In genomic region chr15:67010898-67011619, GRCh38 we compare ENCODE assay signal across 17 cellular contexts. TPM values are rescaled to one million over a fixed set of nuclear protein-coding genes. Genes with fewer than 3 reads are reported as not detected.
DNase-seq lines count a peak whose midpoint lies in the region; ATAC-seq and TF ChIP-seq lines count a peak whose summit lies in the region.
"Had no signal": no experiment of that assay in that cellular context is flagged by ENCODE, and none has a peak within 500 bp of the region (broad histone marks: within the 10 kb centered on the region; RNA-seq: fewer than 3 reads in every experiment).

No MANE protein-coding gene starts in this region.

- in situ Hi-C loops in brain microvascular endothelial cell (cut with HindIII; ENCODE audit: low pct_ligation_motif_present, low sequenced_read_pairs) = no loop called here

- H3K9ac ChIP-seq in smooth muscle cell (ENCODE audit: low read depth) = no peak overlapping the region

- H3K27ac ChIP-seq in brain microvascular endothelial cell = no peak overlapping the region
- peak overlapping the region in 2 of 3 donors; percentile 13 to 17 for H3K27ac ChIP-seq in right lobe of liver
- no peak overlapping the region for H3K27ac ChIP-seq in smooth muscle cell (ENCODE audit: low read depth)
- H3K27ac ChIP-seq: gastroesophageal sphincter, HL-60 had no signal

- TF ChIP-seq CTCF in brain microvascular endothelial cell (IDR thresholded peaks at IDR 0.05; ENCODE audit: low read depth, low read length, missing control alignments) = no peak
- no peak for TF ChIP-seq CTCF in right lobe of liver (IDR thresholded peaks at IDR 0.05)
- TF ChIP-seq CTCF in smooth muscle cell (IDR thresholded peaks at IDR 0.05; ENCODE audit: borderline replicate concordance, insufficient read depth, poor library complexity, severe bottlenecking) = no peak

- DNase-seq in activated CD8-positive, alpha-beta memory T cell treated with anti-CD3 and anti-CD28 coated beads, Interleukin-2, amount 50 U/mL, for 48 hours = peak; percentile 28
- DNase-seq in activated CD8-positive, alpha-beta memory T cell treated with anti-CD3 and anti-CD28 coated beads for 24 hours = no peak
- DNase-seq in brain microvascular endothelial cell (peak; percentile 44), right lobe of liver (no peak), smooth muscle cell (lab: John Stamatoyannopoulos, UW; ENCODE audit: unreplicated experiment) (no peak), pons (ENCODE audit: low spot score) (no peak), NOMO-1 treated with dmso at 0.1 percent for 144 hours (lab: John Stamatoyannopoulos, UW; ENCODE audit: unreplicated experiment) (no peak)
- DNase-seq: activated CD4-positive, alpha-beta T cell treated with anti-CD3 and anti-CD28 coated beads, Interleukin-2, amount 50 U/mL, for 48 hours; CD4-positive, alpha-beta T cell; central memory CD4-positive, alpha-beta T cell; midbrain; posterior cingulate gyrus; SIG-M5; substantia nigra had no signal

- WGBS in right lobe of liver (ENCODE audit: insufficient coverage, low coverage, low lambda C conversion rate, missing lambda C conversion rate) = 50% methylated on average over 7 of the region's 7 CpGs
- WGBS in smooth muscle cell (ENCODE audit: low lambda C conversion rate) = 66% methylated on average over 7 of the region's 7 CpGs

- no peak overlapping the region for H2AFZ ChIP-seq in smooth muscle cell (ENCODE audit: low read depth)

- peak; percentile 11 to 46 (median 30) for ATAC-seq in right lobe of liver
- ATAC-seq in GM21576 (IDR thresholded peaks at IDR 0.05; ENCODE audit: unreplicated experiment) = no peak
- ATAC-seq: gastroesophageal sphincter had no signal

- H3K36me3 ChIP-seq in brain microvascular endothelial cell (replicated peaks) (no peaks in the 10 kb centered on the region), right lobe of liver (no peaks in the 10 kb centered on the region), smooth muscle cell (ENCODE audit: low read depth) (no peaks in the 10 kb centered on the region)
- H3K36me3 ChIP-seq: gastroesophageal sphincter had no signal

- no peak overlapping the region for H3K4me3 ChIP-seq in brain microvascular endothelial cell (ENCODE audit: low read depth, low read length)
- no peak overlapping the region for H3K4me3 ChIP-seq in right lobe of liver
- H3K4me3 ChIP-seq in smooth muscle cell = no peak overlapping the region
- H3K4me3 ChIP-seq: gastroesophageal sphincter had no signal

- H3K4me2 ChIP-seq in smooth muscle cell = no peak overlapping the region

- H3K4me1 ChIP-seq in right lobe of liver (peaks cover 0 to 33% (median 0%) of the 10 kb centered on the region in 4 donors), smooth muscle cell (ENCODE audit: low read depth) (peaks cover 5% of the 10 kb centered on the region)
- H3K4me1 ChIP-seq: gastroesophageal sphincter had no signal

- intact Hi-C loops in right lobe of liver (cut with DNase I) = no loop called here

- no peaks in the 10 kb centered on the region for H3K27me3 ChIP-seq in brain microvascular endothelial cell (replicated peaks)
- H3K27me3 ChIP-seq in right lobe of liver = no peaks in the 10 kb centered on the region
- H3K27me3 ChIP-seq in smooth muscle cell (ENCODE audit: low read depth) = no peaks in the 10 kb centered on the region
- H3K27me3 ChIP-seq: gastroesophageal sphincter had no signal

- H3K79me2 ChIP-seq in smooth muscle cell (ENCODE audit: low read depth) = no peaks in the 10 kb centered on the region

- TF ChIP-seq POLR2A in right lobe of liver (IDR thresholded peaks at IDR 0.05) = no peak

- no peaks in the 10 kb centered on the region for H3K9me3 ChIP-seq in right lobe of liver
- no peaks in the 10 kb centered on the region for H3K9me3 ChIP-seq in smooth muscle cell (replicated peaks; ENCODE audit: low read depth)
- H3K9me3 ChIP-seq: gastroesophageal sphincter had no signal

- H3F3A ChIP-seq in smooth muscle cell (ENCODE audit: low read depth) = no peaks in the 10 kb centered on the region

- H4K20me1 ChIP-seq in smooth muscle cell (ENCODE audit: low read depth) = no peaks in the 10 kb centered on the region

RNA-seq across cellular contexts. Expression of gene SMAD3, which starts 54.3 kb away (rescaled TPM):
- total RNA-seq in right lobe of liver (10 to 100 TPM in 5 of 6 experiments, 1 to 10 TPM in 1; 9.2 to 34.0 (median 14.4) TPM), smooth muscle cell (21.9 and 25.9 TPM in 2 replicates)
- polyA plus RNA-seq in smooth muscle cell = 20.2 and 27.7 TPM in 2 replicates

Comparison
In these comparisons a context has a peak if more than half of its experiments do, and no peak if none do; other contexts are left out.
1. DNase-seq: peak in activated CD8-positive, alpha-beta memory T cell treated with anti-CD3 and anti-CD28 coated beads, Interleukin-2, amount 50 U/mL, for 48 hours (single experiment) and brain microvascular endothelial cell (single experiment); none in activated CD8-positive, alpha-beta memory T cell treated with anti-CD3 and anti-CD28 coated beads for 24 hours (single experiment), right lobe of liver (0 of 3), smooth muscle cell (single experiment), pons (single experiment) and NOMO-1 treated with dmso at 0.1 percent for 144 hours (single experiment).
2. H3K27ac ChIP-seq: peak in right lobe of liver (2 of 3); none in brain microvascular endothelial cell (single experiment) and smooth muscle cell (single experiment).